1 cellular context compared by ENCODE assay signal in genomic region chr16:20257234-20257633, GRCh38.
A peak's percentile ranks its signal among the peaks of the same experiment; 100 is the strongest.
TF ChIP-seq lines count a peak whose summit lies in the region.

No MANE protein-coding gene starts in this region.

TF ChIP-seq in WTC11, 78 proteins besides CTCF, POLR2A, EP300 and RAD21 (continued from another document):
- TF ChIP-seq PRDM15 (CRISPR knock-in tag; IDR thresholded peaks at IDR 0.05) (peak; percentile 41; the same call in 1 of the 2 replicates), NFYB (CRISPR knock-in tag; conservative IDR thresholded peaks at IDR 0.05; ENCODE audit: low read depth) (peak; percentile 34; the same call in 1 of the 2 replicates), FOXP4 (CRISPR knock-in tag; IDR thresholded peaks at IDR 0.05) (no peak), MYBL2 (CRISPR knock-in tag; IDR thresholded peaks at IDR 0.05) (no peak), ERG (CRISPR knock-in tag; IDR thresholded peaks at IDR 0.05) (no peak), EMX1 (CRISPR knock-in tag; IDR thresholded peaks at IDR 0.05) (no peak)
